ENCODE assay signal across 27 cellular contexts in genomic region chr2:64787698-64788097, GRCh38.
DNase-seq lines count a peak whose midpoint lies in the region; ATAC-seq and TF ChIP-seq lines count a peak whose summit lies in the region.
"Had no signal": no experiment of that assay in that cellular context is flagged by ENCODE, and none has a peak within 500 bp of the region (broad histone marks: within the 10 kb centered on the region; RNA-seq: fewer than 3 reads in every experiment).

No MANE protein-coding gene starts in this region.

- H3K79me2 ChIP-seq in neural progenitor cell (ENCODE audit: low read depth), result no peaks in the 10 kb centered on the region
- H3K79me2 ChIP-seq: parathyroid adenoma had no signal

- H3K36me3 Mint-ChIP-seq in stimulated activated memory B cell treated with anti-CD40 and anti-IgM and Interleukin-4, amounts not matched to agents 10 μg/mL and 1 μg/mL and 100 μg/mL, for 72 hours, result no peaks in the 10 kb centered on the region
- H3K36me3 Mint-ChIP-seq in neural progenitor cell, result no peaks in the 10 kb centered on the region
- H3K36me3 Mint-ChIP-seq: CD4-positive, CD25-positive, alpha-beta regulatory T cell; mesothelial cell of epicardium; natural killer cell treated with Interleukin-12 subunit alpha and Interleukin-12 subunit beta and Interleukin-15 and Interleukin-18, amount 100 ng/mL, for 72 hours had no signal

- no peak overlapping the region for H3K27ac ChIP-seq in neural progenitor cell
- H3K27ac ChIP-seq: adrenal gland, gastroesophageal sphincter, parathyroid adenoma, sigmoid colon had no signal

- TF ChIP-seq CTCF in fibroblast of mammary gland (conservative IDR thresholded peaks at IDR 0.05; ENCODE audit: control insufficient read depth, insufficient read depth, low read depth, low read length) (no peak), neural progenitor cell (IDR thresholded peaks at IDR 0.05) (no peak)

- H4K20me1 ChIP-seq in neural progenitor cell (ENCODE audit: low read depth), result no peaks in the 10 kb centered on the region

- no peak for ATAC-seq in stimulated activated memory B cell treated with anti-CD40 and anti-IgM and Interleukin-4, amounts not matched to agents 10 μg/mL and 1 μg/mL and 100 μg/mL, for 72 hours
- ATAC-seq: gastroesophageal sphincter; natural killer cell treated with Interleukin-12 subunit alpha and Interleukin-12 subunit beta and Interleukin-15 and Interleukin-18, amount 100 ng/mL, for 72 hours had no signal

- no peaks in the 10 kb centered on the region for H3K9me3 ChIP-seq in neural progenitor cell (ENCODE audit: low read depth)
- H3K9me3 ChIP-seq: adrenal gland, gastroesophageal sphincter, sigmoid colon had no signal

- H3K36me3 ChIP-seq in neural progenitor cell, result no peaks in the 10 kb centered on the region
- H3K36me3 ChIP-seq: adrenal gland, gastroesophageal sphincter, MG63, sigmoid colon had no signal

- DNase-seq in SIG-M5 treated with dmso at 0.1 percent for 504 hours (lab: John Stamatoyannopoulos, UW; ENCODE audit: unreplicated experiment) (peak; percentile 41), SIG-M5 (lab: John Stamatoyannopoulos, UW) (no peak), RKO (ENCODE audit: low spot score) (peak; percentile 31), fibroblast of mammary gland (ENCODE audit: low read depth) (peak; percentile 53), COR-L47 (lab: John Stamatoyannopoulos, UW) (no peak), neural progenitor cell (ENCODE audit: low spot score) (no peak)
- no peak for DNase-seq in stimulated activated CD8-positive, alpha-beta memory T cell treated with anti-CD3 and anti-CD28 coated beads, Interleukin-4, amount 100 ng/mL, for 48 hours
- DNase-seq: activated CD4-positive, alpha-beta T cell treated with anti-CD3 and anti-CD28 coated beads, Interleukin-2, amount 50 U/mL, for 48 hours; activated gamma-delta T cell treated with Interleukin-2 at 50 U/mL for 16 hours; activated T-cell treated with anti-CD3 and anti-CD28 coated beads for 4 hours; CD4-positive, CD25-positive, alpha-beta regulatory T cell; H9; left cardiac atrium; MG63; NCI-H1694; NCI-H526 treated with DMSO at 0.1 percent for 48 hours; OCI-M1; SHP77 treated with DMSO at 0.1 percent for 48 hours; sigmoid colon; T-helper 2 cell had no signal

- no peaks in the 10 kb centered on the region for H3K27me3 ChIP-seq in neural progenitor cell
- H3K27me3 ChIP-seq: adrenal gland, gastroesophageal sphincter, MG63, sigmoid colon had no signal

- no peak overlapping the region for H3K4me3 Mint-ChIP-seq in stimulated activated memory B cell treated with anti-CD40 and anti-IgM and Interleukin-4, amounts not matched to agents 10 μg/mL and 1 μg/mL and 100 μg/mL, for 72 hours
- H3K4me3 Mint-ChIP-seq in neural progenitor cell, result no peak overlapping the region
- H3K4me3 Mint-ChIP-seq: CD4-positive, CD25-positive, alpha-beta regulatory T cell; dendritic cell treated with granulocyte-macrophage colony-stimulating factor and Interleukin-4, amounts not matched to agents 40 ng/mL and 50 ng/mL, for 4 days; H9; mesothelial cell of epicardium; natural killer cell treated with Interleukin-12 subunit alpha and Interleukin-12 subunit beta and Interleukin-15 and Interleukin-18, amount 100 ng/mL, for 72 hours had no signal

- no peak overlapping the region for H3K4me2 ChIP-seq in neural progenitor cell

- H3K9me3 Mint-ChIP-seq in stimulated activated memory B cell treated with anti-CD40 and anti-IgM and Interleukin-4, amounts not matched to agents 10 μg/mL and 1 μg/mL and 100 μg/mL, for 72 hours, result no peaks in the 10 kb centered on the region
- peaks cover 4% of the 10 kb centered on the region for H3K9me3 Mint-ChIP-seq in neural progenitor cell
- H3K9me3 Mint-ChIP-seq: CD4-positive, CD25-positive, alpha-beta regulatory T cell; dendritic cell treated with granulocyte-macrophage colony-stimulating factor and Interleukin-4, amounts not matched to agents 40 ng/mL and 50 ng/mL, for 4 days; mesothelial cell of epicardium; natural killer cell treated with Interleukin-12 subunit alpha and Interleukin-12 subunit beta and Interleukin-15 and Interleukin-18, amount 100 ng/mL, for 72 hours had no signal

- H3K9ac ChIP-seq in neural progenitor cell, result no peak overlapping the region
- H3K9ac ChIP-seq: parathyroid adenoma had no signal

- H3K27me3 Mint-ChIP-seq in stimulated activated memory B cell treated with anti-CD40 and anti-IgM and Interleukin-4, amounts not matched to agents 10 μg/mL and 1 μg/mL and 100 μg/mL, for 72 hours, result no peaks in the 10 kb centered on the region
- peaks cover 2% of the 10 kb centered on the region for H3K27me3 Mint-ChIP-seq in neural progenitor cell (ENCODE audit: insufficient read depth, low read depth)
- H3K27me3 Mint-ChIP-seq: dendritic cell treated with granulocyte-macrophage colony-stimulating factor and Interleukin-4, amounts not matched to agents 40 ng/mL and 50 ng/mL, for 4 days had no signal

- H2AFZ ChIP-seq in neural progenitor cell (replicated peaks), result no peak overlapping the region
- H2AFZ ChIP-seq: parathyroid adenoma had no signal

- no peaks in the 10 kb centered on the region for H3F3A ChIP-seq in neural progenitor cell (ENCODE audit: low read depth)

- H3K4me3 ChIP-seq in fibroblast of mammary gland (ENCODE audit: control insufficient read depth, low read depth, low read length) (no peak overlapping the region), neural progenitor cell (no peak overlapping the region)
- H3K4me3 ChIP-seq: adrenal gland, gastroesophageal sphincter, MG63, sigmoid colon had no signal

- peak overlapping the region; percentile 47 for H3K27ac Mint-ChIP-seq in stimulated activated memory B cell treated with anti-CD40 and anti-IgM and Interleukin-4, amounts not matched to agents 10 μg/mL and 1 μg/mL and 100 μg/mL, for 72 hours
- no peak overlapping the region for H3K27ac Mint-ChIP-seq in neural progenitor cell
- H3K27ac Mint-ChIP-seq: dendritic cell treated with granulocyte-macrophage colony-stimulating factor and Interleukin-4, amounts not matched to agents 40 ng/mL and 50 ng/mL, for 4 days; H9; mesothelial cell of epicardium; natural killer cell treated with Interleukin-12 subunit alpha and Interleukin-12 subunit beta and Interleukin-15 and Interleukin-18, amount 100 ng/mL, for 72 hours had no signal

- no peaks in the 10 kb centered on the region for H3K4me1 ChIP-seq in neural progenitor cell
- H3K4me1 ChIP-seq: gastroesophageal sphincter, parathyroid adenoma, sigmoid colon had no signal

- H3K4me1 Mint-ChIP-seq in stimulated activated memory B cell treated with anti-CD40 and anti-IgM and Interleukin-4, amounts not matched to agents 10 μg/mL and 1 μg/mL and 100 μg/mL, for 72 hours, result peaks cover 34% of the 10 kb centered on the region
- no peaks in the 10 kb centered on the region for H3K4me1 Mint-ChIP-seq in neural progenitor cell
- H3K4me1 Mint-ChIP-seq: mesothelial cell of epicardium had no signal

Comparison
In these comparisons a context has a peak if more than half of its experiments do, and no peak if none do; other contexts are left out.
1. DNase-seq: peak in SIG-M5 treated with dmso at 0.1 percent for 504 hours (single experiment), RKO (single experiment) and fibroblast of mammary gland (single experiment); none in SIG-M5 (single experiment), stimulated activated CD8-positive, alpha-beta memory T cell treated with anti-CD3 and anti-CD28 coated beads, Interleukin-4, amount 100 ng/mL, for 48 hours (single experiment), COR-L47 (single experiment) and neural progenitor cell (single experiment).